In genomic region chr1:161805399-161806197, GRCh38 we compare ENCODE assay signal across 1 cellular context.
TF ChIP-seq lines count a peak whose summit lies in the region.

No MANE protein-coding gene starts in this region.

TF ChIP-seq in H1, 55 proteins besides CTCF, POLR2A, EP300 and RAD21:
- TF ChIP-seq NANOG (IDR thresholded peaks at IDR 0.05; ENCODE audit: insufficient read depth, low read depth, low read length, poor library complexity, severe bottlenecking) (no peak), BRCA1 (IDR thresholded peaks at IDR 0.05; ENCODE audit: low read depth, low read length) (no peak), BCL11A (IDR thresholded peaks at IDR 0.05; ENCODE audit: low read depth in 2 of 2, low read length in 2 of 2) (no peak), YY1 (IDR thresholded peaks at IDR 0.05; ENCODE audit: low read depth, low read length) (no peak), SIRT6 (IDR thresholded peaks at IDR 0.05; ENCODE audit: low read length) (no peak), CEBPB (IDR thresholded peaks at IDR 0.05; ENCODE audit: low read depth, low read length) (no peak), KDM1A (IDR thresholded peaks at IDR 0.05; ENCODE audit: borderline replicate concordance, low read length) (no peak), KDM5A (IDR thresholded peaks at IDR 0.05; ENCODE audit: low read length) (no peak), ASH2L (IDR thresholded peaks at IDR 0.05; ENCODE audit: low read length) (no peak), JUN (IDR thresholded peaks at IDR 0.05; ENCODE audit: low read depth, low read length) (no peak), RFX5 (IDR thresholded peaks at IDR 0.05; ENCODE audit: borderline replicate concordance, low read depth, low read length) (no peak), TAF1 (IDR thresholded peaks at IDR 0.05; ENCODE audit: low read depth, low read length) (no peak), POU5F1 (IDR thresholded peaks at IDR 0.05; ENCODE audit: low read depth, low read length) (no peak), MAFK (IDR thresholded peaks at IDR 0.05; ENCODE audit: low read depth, low read length) (no peak), JUND (IDR thresholded peaks at IDR 0.05; ENCODE audit: low read length) (no peak), HDAC2 (IDR thresholded peaks at IDR 0.05; ENCODE audit: borderline replicate concordance in 1 of 2, low read depth in 2 of 2, low read length in 2 of 2) (no peak), CREB1 (IDR thresholded peaks at IDR 0.05) (no peak)
- TF ChIP-seq, protein P1, sequence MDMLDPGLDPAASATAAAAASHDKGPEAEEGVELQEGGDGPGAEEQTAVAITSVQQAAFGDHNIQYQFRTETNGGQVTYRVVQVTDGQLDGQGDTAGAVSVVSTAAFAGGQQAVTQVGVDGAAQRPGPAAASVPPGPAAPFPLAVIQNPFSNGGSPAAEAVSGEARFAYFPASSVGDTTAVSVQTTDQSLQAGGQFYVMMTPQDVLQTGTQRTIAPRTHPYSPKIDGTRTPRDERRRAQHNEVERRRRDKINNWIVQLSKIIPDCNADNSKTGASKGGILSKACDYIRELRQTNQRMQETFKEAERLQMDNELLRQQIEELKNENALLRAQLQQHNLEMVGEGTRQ (IDR thresholded peaks at IDR 0.05; ENCODE audit: low read length): no peak
